ENCODE assay signal across 8 cellular contexts in genomic region chr6:27517928-27518787, GRCh38. TPM values are rescaled to one million over a fixed set of nuclear protein-coding genes. Genes with fewer than 3 reads are reported as not detected.
DNase-seq lines count a peak whose midpoint lies in the region; ATAC-seq and TF ChIP-seq lines count a peak whose summit lies in the region.

No MANE protein-coding gene starts in this region.

- H3K4me3 ChIP-seq in brain microvascular endothelial cell (ENCODE audit: low read depth, low read length) = peak overlapping the region; percentile 92
- H3K4me3 ChIP-seq in uterus = peak overlapping the region; percentile 72 to 92

- intact Hi-C loops in uterus (cut with DNase I; ENCODE audit: low total_unique reads) = no loop called here

- no peaks in the 10 kb centered on the region for H3K9me3 Mint-ChIP-seq in activated T-cell treated with anti-CD3 and anti-CD28 coated beads, Interleukin-2, amount 50 U/mL, for 72 hours

- no peaks in the 10 kb centered on the region for H3K9me3 ChIP-seq in uterus

- peak overlapping the region; percentile 92 for H3K27ac Mint-ChIP-seq in activated T-cell treated with anti-CD3 and anti-CD28 coated beads, Interleukin-2, amount 50 U/mL, for 72 hours

- H3K4me3 Mint-ChIP-seq in activated T-cell treated with anti-CD3 and anti-CD28 coated beads, Interleukin-2, amount 50 U/mL, for 72 hours = peak overlapping the region; percentile 86 to 92

- H3K4me1 ChIP-seq in uterus = no peaks in the 10 kb centered on the region

- H3K27ac ChIP-seq in brain microvascular endothelial cell (no peak overlapping the region), uterus (peak overlapping the region; percentile 95 to 99)

- H3K27me3 Mint-ChIP-seq in activated T-cell treated with anti-CD3 and anti-CD28 coated beads, Interleukin-2, amount 50 U/mL, for 72 hours (ENCODE audit: low read depth) = peaks cover 39% of the 10 kb centered on the region

- peaks cover 27% of the 10 kb centered on the region for H3K27me3 ChIP-seq in brain microvascular endothelial cell (replicated peaks)
- H3K27me3 ChIP-seq in uterus = no peaks in the 10 kb centered on the region

- in situ Hi-C loops in brain microvascular endothelial cell (cut with HindIII; ENCODE audit: low pct_ligation_motif_present, low sequenced_read_pairs) = no loop called here

- no peak for TF ChIP-seq POLR2A in uterus (IDR thresholded peaks at IDR 0.05)

- H3K36me3 ChIP-seq in brain microvascular endothelial cell (replicated peaks) (no peaks in the 10 kb centered on the region), uterus (no peaks in the 10 kb centered on the region)

- TF ChIP-seq CTCF in brain microvascular endothelial cell (IDR thresholded peaks at IDR 0.05; ENCODE audit: low read depth, low read length, missing control alignments) (no peak), uterus (IDR thresholded peaks at IDR 0.05) (no peak)

- H3K36me3 Mint-ChIP-seq in activated T-cell treated with anti-CD3 and anti-CD28 coated beads, Interleukin-2, amount 50 U/mL, for 72 hours (ENCODE audit: insufficient read depth in 2 of 2) = no peaks in the 10 kb centered on the region

- peak; percentile 43 to 46 for ATAC-seq in activated T-cell treated with anti-CD3 and anti-CD28 coated beads, Interleukin-2, amount 50 U/mL, for 72 hours (replicated peaks in 1 of 2)

- H3K4me1 Mint-ChIP-seq in activated T-cell treated with anti-CD3 and anti-CD28 coated beads, Interleukin-2, amount 50 U/mL, for 72 hours (ENCODE audit: low read depth) = peaks cover 16% of the 10 kb centered on the region

- peak in 1 of 2 donors; percentile 14 for DNase-seq in activated T-cell treated with anti-CD3 and anti-CD28 coated beads, Interleukin-2, amount 50 U/mL, for 72 hours
- no peak for DNase-seq in activated T-cell treated with anti-CD3 and anti-CD28 coated beads, Interleukin-2, amount 50 U/mL, for 1 hour
- peak; percentile 50 for DNase-seq in NCI-H345 treated with DMSO at 0.1 percent for 48 hours (lab: John Stamatoyannopoulos, UW; ENCODE audit: unreplicated experiment)
- no peak for DNase-seq in brain microvascular endothelial cell
- DNase-seq in medulla oblongata (ENCODE audit: extremely low spot score) = peak; percentile 21
- DNase-seq in uterus = no peak
- DNase-seq in NCI-H524 treated with DMSO at 0.1 percent for 48 hours (lab: John Stamatoyannopoulos, UW) = no peak
- DNase-seq in inferior parietal cortex (ENCODE audit: extremely low spot score) = no peak

RNA-seq across cellular contexts. Expression of gene ZNF184, which starts 45.3 kb away (rescaled TPM):
- 10 to 100 TPM; 12.3 to 13.1 TPM for total RNA-seq in activated T-cell treated with anti-CD3 and anti-CD28 coated beads, Interleukin-2, amount 50 U/mL, for 72 hours
- 10 to 100 TPM in 2 of 4 donors, 1 to 10 TPM in 2; 3.8 to 28.3 (median 10.7) TPM for total RNA-seq in uterus

Comparison
In these comparisons a context has a peak if more than half of its experiments do, and no peak if none do; other contexts are left out.
1. DNase-seq: peak in NCI-H345 treated with DMSO at 0.1 percent for 48 hours (single experiment) and medulla oblongata (single experiment); none in activated T-cell treated with anti-CD3 and anti-CD28 coated beads, Interleukin-2, amount 50 U/mL, for 1 hour (single experiment), brain microvascular endothelial cell (single experiment), uterus (0 of 2), NCI-H524 treated with DMSO at 0.1 percent for 48 hours (single experiment) and inferior parietal cortex (single experiment).